Comparison of ENCODE assay signal across 9 cellular contexts in the genomic region with DNA sequence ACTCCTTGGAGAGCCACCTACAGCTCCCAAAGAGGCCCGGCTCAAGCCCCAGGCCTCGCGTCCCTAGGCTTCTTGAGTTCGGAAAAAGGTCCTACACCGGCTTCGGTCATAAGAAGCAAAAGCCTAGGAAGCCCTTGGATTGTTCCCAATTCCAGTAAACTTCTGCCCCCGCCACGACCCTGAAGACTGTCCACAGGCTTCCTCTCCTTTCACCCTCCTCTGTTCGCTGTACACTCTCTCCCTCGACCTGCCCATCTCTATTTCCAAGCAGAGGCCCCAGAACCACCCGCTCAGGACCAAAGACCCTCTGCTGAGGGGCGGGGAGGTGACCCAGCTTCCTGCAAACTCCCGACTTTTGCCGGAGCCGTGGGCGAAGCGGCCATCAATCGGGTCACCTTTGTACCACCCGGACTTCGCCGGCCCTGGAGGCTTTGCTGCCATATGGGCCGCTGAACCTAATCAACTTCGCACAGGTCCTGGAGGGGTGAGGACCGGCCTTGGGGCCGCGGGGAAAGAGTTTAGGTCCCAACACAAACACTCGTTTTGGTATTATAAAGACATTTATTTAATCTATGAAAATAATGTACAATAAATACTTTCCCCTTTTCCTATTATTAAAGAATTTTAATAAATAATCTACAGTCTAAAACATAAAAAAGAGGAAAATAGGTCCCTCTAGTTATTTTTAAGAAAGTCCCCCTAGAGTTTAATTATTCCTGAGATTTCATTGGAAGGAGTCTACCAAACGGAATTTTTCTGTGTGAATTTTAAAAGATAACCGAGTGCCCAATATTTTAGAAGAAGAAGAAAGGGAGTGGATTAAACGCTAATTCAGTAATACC. TPM values are rescaled to one million over a fixed set of nuclear protein-coding genes. Genes with fewer than 3 reads are reported as not detected.
A peak's percentile ranks its signal among the peaks of the same experiment; 100 is the strongest.
DNase-seq lines count a peak whose midpoint lies in the region; ATAC-seq and TF ChIP-seq lines count a peak whose summit lies in the region.
"Had no signal": no experiment of that assay in that cellular context is flagged by ENCODE, and none has a peak within 500 bp of the region (broad histone marks: within the 10 kb centered on the region; RNA-seq: fewer than 3 reads in every experiment).

No MANE protein-coding gene starts in this region.

- no peaks in the 10 kb centered on the region for H3K27me3 ChIP-seq in trophoblast cell (ENCODE audit: insufficient read depth, low read length)

- H3K36me3 Mint-ChIP-seq in activated CD4-positive, alpha-beta memory T cell treated with anti-CD3 and anti-CD28 coated beads, Interleukin-2, amount 10 ng/mL, durations not matched to agents 7 days and 5 days (ENCODE audit: low read depth), result peaks cover 19% of the 10 kb centered on the region

- peak overlapping the region; percentile 25 for H2BK12ac ChIP-seq in trophoblast cell (ENCODE audit: low read length)

- peaks cover 10 to 26% of the 10 kb centered on the region in 2 experiments for H3K4me1 ChIP-seq in trophoblast cell (ENCODE audit: control insufficient read depth in 1 of 2, insufficient read depth in 2 of 2, low read length in 2 of 2)

- no peaks in the 10 kb centered on the region for H3K9me3 Mint-ChIP-seq in activated CD4-positive, alpha-beta memory T cell treated with anti-CD3 and anti-CD28 coated beads, Interleukin-2, amount 10 ng/mL, durations not matched to agents 7 days and 5 days

- H3K4me3 ChIP-seq in fibroblast of mammary gland (ENCODE audit: control insufficient read depth, low read depth, low read length), result peak overlapping the region; percentile 95
- peak overlapping the region; percentile 82 for H3K4me3 ChIP-seq in trophoblast cell (ENCODE audit: low read depth, low read length)

- no peak overlapping the region for H3K23ac ChIP-seq in trophoblast cell (ENCODE audit: low read length)

- POLR2A ChIA-PET in activated CD4-positive, alpha-beta memory T cell treated with anti-CD3 and anti-CD28 coated beads, Interleukin-2, amount 10 ng/mL, durations not matched to agents 7 days and 5 days (lab: Charles Lee), result interaction anchor here (0.5 to 1.8 kb wide), 11 partner anchors 19 to 179 kb away, joined by 3 to 8 read pairs (median 3); no protein-coding TSS in a partner anchor

- no peak for ATAC-seq in GM21723 (IDR thresholded peaks at IDR 0.05; ENCODE audit: unreplicated experiment)
- ATAC-seq in HG02798 (IDR thresholded peaks at IDR 0.05; ENCODE audit: poor library complexity, unreplicated experiment), result no peak

- H3K36me3 ChIP-seq in trophoblast cell (ENCODE audit: control insufficient read depth in 1 of 2, insufficient read depth in 2 of 2, low read length in 2 of 2), result peaks cover 2 to 10% of the 10 kb centered on the region in 2 experiments

- peaks cover 45% of the 10 kb centered on the region for H3K4me1 Mint-ChIP-seq in activated CD4-positive, alpha-beta memory T cell treated with anti-CD3 and anti-CD28 coated beads, Interleukin-2, amount 10 ng/mL, durations not matched to agents 7 days and 5 days

- H3K18ac ChIP-seq in trophoblast cell (ENCODE audit: low read length), result peak overlapping the region; percentile 99

- peak overlapping the region; percentile 95 for H3K27ac Mint-ChIP-seq in activated CD4-positive, alpha-beta memory T cell treated with anti-CD3 and anti-CD28 coated beads, Interleukin-2, amount 10 ng/mL, durations not matched to agents 7 days and 5 days

- H2BK5ac ChIP-seq in trophoblast cell (ENCODE audit: low read depth, low read length, poor library complexity), result peak overlapping the region; percentile 99

- intact Hi-C loops in posterior vena cava (cut with DNase I), result loop anchor here in 1 of 2 donors (5.0 kb wide), 1 partner anchor 50 kb away; no protein-coding TSS in a partner anchor

- peak overlapping the region; percentile 88 for H4K8ac ChIP-seq in trophoblast cell (ENCODE audit: low read depth, low read length)

- peak overlapping the region; percentile 97 for H3K4ac ChIP-seq in trophoblast cell (ENCODE audit: low read depth, low read length)

- H3K79me2 ChIP-seq in trophoblast cell (ENCODE audit: control insufficient read depth, insufficient read depth, low read length, poor library complexity), result peaks cover 28% of the 10 kb centered on the region

- H2BK120ac ChIP-seq in trophoblast cell (ENCODE audit: insufficient read depth, low read length, poor library complexity), result peak overlapping the region; percentile 96

- peak overlapping the region; percentile 83 for H4K91ac ChIP-seq in trophoblast cell (ENCODE audit: low read depth, low read length)

- H2AK5ac ChIP-seq in trophoblast cell (ENCODE audit: low read length), result peak overlapping the region; percentile 11

- H3K4me3 Mint-ChIP-seq in activated CD4-positive, alpha-beta memory T cell treated with anti-CD3 and anti-CD28 coated beads, Interleukin-2, amount 10 ng/mL, durations not matched to agents 7 days and 5 days, result peak overlapping the region; percentile 89

- peak overlapping the region; percentile 94 for H3K27ac ChIP-seq in trophoblast cell (ENCODE audit: low read depth, low read length)

- peak overlapping the region; percentile 86 for H3K4me2 ChIP-seq in trophoblast cell (ENCODE audit: low read length)

- TF ChIP-seq CTCF in fibroblast of mammary gland (conservative IDR thresholded peaks at IDR 0.05; ENCODE audit: control insufficient read depth, insufficient read depth, low read depth, low read length), result no peak

- peak overlapping the region; percentile 99 for H3K14ac ChIP-seq in trophoblast cell (ENCODE audit: low read length)

- WGBS in trophoblast cell (ENCODE audit: extremely low coverage, insufficient coverage, insufficient read length), result no CpG with 5 or more reads among the region's 30 CpGs

- CTCF ChIA-PET in activated CD4-positive, alpha-beta memory T cell treated with anti-CD3 and anti-CD28 coated beads, Interleukin-2, amount 10 ng/mL, durations not matched to agents 7 days and 5 days (lab: Charles Lee), result interaction anchor here (1.0 to 4.6 kb wide), 5 partner anchors 31 to 190 kb away, joined by 3 to 24 read pairs (median 5); no protein-coding TSS in a partner anchor

- H3K79me1 ChIP-seq in trophoblast cell (ENCODE audit: low read length), result peaks cover 51% of the 10 kb centered on the region

- H4K12ac ChIP-seq in trophoblast cell (ENCODE audit: low read depth, low read length), result peak overlapping the region; percentile 97

- H3K9ac ChIP-seq in trophoblast cell (ENCODE audit: low read length), result peak overlapping the region; percentile 90

- H3K9me3 ChIP-seq in trophoblast cell (ENCODE audit: insufficient read depth, low read depth, low read length), result no peaks in the 10 kb centered on the region

- peak overlapping the region; percentile 61 for H2AFZ ChIP-seq in trophoblast cell (ENCODE audit: insufficient read depth, low read length, poor library complexity)

- H3K27me3 Mint-ChIP-seq in activated CD4-positive, alpha-beta memory T cell treated with anti-CD3 and anti-CD28 coated beads, Interleukin-2, amount 10 ng/mL, durations not matched to agents 7 days and 5 days, result peaks cover 36% of the 10 kb centered on the region

- DNase-seq in HCEC 1CT (peak; percentile 57), fibroblast of mammary gland (ENCODE audit: low read depth) (peak; percentile 66), trophoblast cell (no peak), HT-29 (ENCODE audit: low spot score) (no peak), posterior vena cava (ENCODE audit: low spot score) (no peak)
- peak; percentile 32 for DNase-seq in activated CD4-positive, alpha-beta memory T cell treated with anti-CD3 and anti-CD28 coated beads, Interleukin-2, amount 10 ng/mL, durations not matched to agents 7 days and 5 days

RNA-seq across cellular contexts. Expression of a gene that starts 2.6 kb away (rescaled TPM):
- total RNA-seq in activated CD4-positive, alpha-beta memory T cell treated with anti-CD3 and anti-CD28 coated beads, Interleukin-2, amount 10 ng/mL, durations not matched to agents 7 days and 5 days, result 10 to 100 TPM; 20.3 to 20.9 TPM
- 30.4 and 31.0 TPM in 2 replicates for polyA plus RNA-seq in trophoblast cell (2013)
- 2.3 and 7.0 TPM in 2 replicates for total RNA-seq in HT-29 (2014; rRNA removed; shearing (Covaris generic))
- 10 to 100 TPM; 18.9 to 22.3 TPM for total RNA-seq in posterior vena cava
- total RNA-seq: NCI-H460 had no signal

RNA-seq across cellular contexts. Expression of a gene that starts 11.5 kb away (rescaled TPM):
- total RNA-seq in activated CD4-positive, alpha-beta memory T cell treated with anti-CD3 and anti-CD28 coated beads, Interleukin-2, amount 10 ng/mL, durations not matched to agents 7 days and 5 days, result not detected
- 0.04 and 0.06 TPM in 2 replicates for polyA plus RNA-seq in trophoblast cell (2013)
- total RNA-seq in HT-29 (2014; rRNA removed; shearing (Covaris generic)), result 0.08 TPM in 1 of 2 replicates, not detected in the other
- total RNA-seq in posterior vena cava, result not detected
- total RNA-seq: NCI-H460 had no signal

RNA-seq across cellular contexts. Expression of a gene that starts 35.8 kb away (rescaled TPM):
- 1 to 10 TPM; 6.2 to 7.0 TPM for total RNA-seq in activated CD4-positive, alpha-beta memory T cell treated with anti-CD3 and anti-CD28 coated beads, Interleukin-2, amount 10 ng/mL, durations not matched to agents 7 days and 5 days
- 5.5 and 6.2 TPM in 2 replicates for polyA plus RNA-seq in trophoblast cell (2013)
- total RNA-seq in HT-29 (2014; rRNA removed; shearing (Covaris generic)), result 14.5 and 15.5 TPM in 2 replicates
- 1 to 10 TPM; 5.0 to 6.9 TPM for total RNA-seq in posterior vena cava

RNA-seq across cellular contexts. Expression of a gene that starts 47.7 kb away (rescaled TPM):
- 10 to 100 TPM; 10.8 to 12.1 TPM for total RNA-seq in activated CD4-positive, alpha-beta memory T cell treated with anti-CD3 and anti-CD28 coated beads, Interleukin-2, amount 10 ng/mL, durations not matched to agents 7 days and 5 days
- polyA plus RNA-seq in trophoblast cell (2013), result 8.1 and 10.4 TPM in 2 replicates
- total RNA-seq in HT-29 (2014; rRNA removed; shearing (Covaris generic)), result 99.5 and 126 TPM in 2 replicates
- 10 to 100 TPM; 16.0 to 23.6 TPM for total RNA-seq in posterior vena cava

RNA-seq across cellular contexts. Expression of a gene that starts 51.2 kb away (rescaled TPM):
- total RNA-seq in activated CD4-positive, alpha-beta memory T cell treated with anti-CD3 and anti-CD28 coated beads, Interleukin-2, amount 10 ng/mL, durations not matched to agents 7 days and 5 days, result under 1 TPM in 1 of 2 experiments, not detected in 1; 0.20 TPM
- polyA plus RNA-seq in trophoblast cell (2013), result 3.2 and 3.5 TPM in 2 replicates
- 7.5 and 8.2 TPM in 2 replicates for total RNA-seq in HT-29 (2014; rRNA removed; shearing (Covaris generic))
- 1 to 10 TPM; 1.1 to 2.8 TPM for total RNA-seq in posterior vena cava

Comparison
In these comparisons a context has a peak if more than half of its experiments do, and no peak if none do; other contexts are left out.
1. DNase-seq: peak in HCEC 1CT (single experiment), activated CD4-positive, alpha-beta memory T cell treated with anti-CD3 and anti-CD28 coated beads, Interleukin-2, amount 10 ng/mL, durations not matched to agents 7 days and 5 days (single experiment) and fibroblast of mammary gland (single experiment); none in trophoblast cell (0 of 2), HT-29 (single experiment) and posterior vena cava (single experiment).